Comparison of ENCODE assay signal across 12 cellular contexts in the genomic region with DNA sequence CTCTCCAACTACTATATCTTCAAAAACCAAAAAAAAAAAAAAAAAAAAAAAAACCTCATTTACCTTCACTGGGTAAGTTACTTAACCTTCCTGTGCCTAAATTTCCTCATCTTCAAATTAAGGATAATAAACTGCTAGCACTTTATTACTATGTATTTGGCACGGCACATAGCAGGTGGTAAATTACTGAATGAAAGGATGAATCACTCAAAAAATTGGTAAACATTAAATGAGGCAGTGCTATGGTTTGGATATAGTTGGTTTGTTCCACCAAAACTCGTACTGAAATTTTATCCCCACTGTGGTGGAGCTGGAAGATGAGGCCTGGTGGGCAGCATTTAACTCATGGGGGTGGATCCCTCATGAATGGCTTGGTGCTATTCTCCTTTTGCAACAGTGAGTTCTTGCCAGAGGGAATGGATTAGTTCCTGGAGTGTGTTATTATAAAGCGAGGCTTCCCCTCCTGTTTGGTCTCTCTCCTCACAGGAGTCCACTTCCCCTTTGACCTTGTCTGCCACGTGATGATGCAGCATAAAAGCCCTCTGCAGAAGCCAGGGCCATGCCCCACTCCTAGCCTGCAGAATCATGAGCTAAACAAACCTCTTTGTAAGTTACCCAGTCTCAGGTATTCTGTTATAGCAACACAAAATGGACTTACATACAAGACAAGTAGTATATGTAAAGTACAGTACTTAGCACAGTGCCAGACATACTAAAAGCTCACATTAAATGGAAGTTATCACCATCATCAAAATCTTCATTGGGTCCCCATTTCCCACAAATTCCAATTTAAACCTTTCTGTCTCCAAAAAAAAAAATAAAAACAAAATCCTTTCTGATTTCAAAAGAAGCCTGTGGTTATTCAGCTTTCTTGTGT. TPM values are rescaled to one million over a fixed set of nuclear protein-coding genes. Genes with fewer than 3 reads are reported as not detected.
DNase-seq lines count a peak whose midpoint lies in the region; ATAC-seq, FAIRE-seq and TF ChIP-seq lines count a peak whose summit lies in the region.
"Had no signal": no experiment of that assay in that cellular context is flagged by ENCODE, and none has a peak within 500 bp of the region (broad histone marks: within the 10 kb centered on the region; RNA-seq: fewer than 3 reads in every experiment).

No MANE protein-coding gene starts in this region.

- peak overlapping the region; percentile 91 for H4K5ac ChIP-seq in H1 (ENCODE audit: insufficient read length, low read depth, low read length)

- TF ChIP-seq RAD21 in H1 (IDR thresholded peaks at IDR 0.05 in 1 of 2, conservative IDR thresholded peaks at IDR 0.05 in 1 of 2; ENCODE audit: low read depth in 2 of 2, low read length in 2 of 2): no peak

- peak; percentile 52 for FAIRE-seq in H1 (lab: Jason Lieb, UNC)

- H3K4me3 ChIP-seq in H1 (ENCODE audit: extremely low read depth in 1 of 4, insufficient read depth in 2 of 4, low read depth in 3 of 4, low read length in 4 of 4) (no peak overlapping the region), psoas muscle (no peak overlapping the region)
- H3K4me3 ChIP-seq: PC-9 had no signal

- no peak overlapping the region for H3K23ac ChIP-seq in H1 (ENCODE audit: insufficient read length)

- intact Hi-C loops in psoas muscle (cut with DNase I): no loop called here

- H3K14ac ChIP-seq in H1 (ENCODE audit: insufficient read length): no peak overlapping the region

- no peak for TF ChIP-seq POLR2A in H1 (IDR thresholded peaks at IDR 0.05; ENCODE audit: control extremely low read depth in 1 of 2, low read depth in 2 of 2, low read length in 2 of 2)

- H2AFZ ChIP-seq in H1 (ENCODE audit: low read length): no peak overlapping the region
- H2AFZ ChIP-seq: PC-9 had no signal

- H3K9ac ChIP-seq in H1 (replicated peaks in 1 of 4; ENCODE audit: extremely low read depth in 1 of 4, low read depth in 3 of 4, low read length in 3 of 4): no peak overlapping the region

- H2BK5ac ChIP-seq in H1 (ENCODE audit: low read depth, low read length): no peak overlapping the region

- WGBS in H1 (ENCODE audit: extremely low coverage in 1 of 2, insufficient coverage in 1 of 2, insufficient read length in 1 of 2, insufficient replicate concordance in 2 of 2, low coverage in 1 of 2, low lambda C conversion rate in 2 of 2, missing lambda C conversion rate in 1 of 2), 2 experiments: 50% methylated on average over 4 of the region's 4 CpGs; no CpG with 5 or more reads in 1 of the 2 experiments
- 30 to 43% (median 33%) methylated on average over 4 of the region's 4 CpGs for WGBS in psoas muscle, 3 donors

- H3K36me3 ChIP-seq in H1 (ENCODE audit: control insufficient read depth in 2 of 4, insufficient read depth in 4 of 4, low read length in 3 of 4): peaks cover 0 to 28% (median 0%) of the 10 kb centered on the region in 4 experiments; a peak in 3 of 8 replicates
- H3K36me3 ChIP-seq in psoas muscle (ENCODE audit: insufficient read depth in 1 of 2, low read depth in 1 of 2): peaks cover 0 to 20% of the 10 kb centered on the region in 2 donors

- H2BK120ac ChIP-seq in H1 (replicated peaks; ENCODE audit: low read depth, low read length): no peak overlapping the region

- H3K23me2 ChIP-seq in H1 (ENCODE audit: low read depth, low read length): no peaks in the 10 kb centered on the region

- POLR2A ChIA-PET in H1 (lab: Charles Lee; ENCODE audit: partially characterized antibody): no interaction called here

- no peak overlapping the region for H2AK5ac ChIP-seq in H1 (ENCODE audit: low read depth, low read length)

- H3K79me2 ChIP-seq in H1 (ENCODE audit: control insufficient read depth in 1 of 2, insufficient read depth in 2 of 2, low read length in 2 of 2): peaks cover 0 to 10% of the 10 kb centered on the region in 2 experiments; a peak in 2 of 4 replicates

- no peak overlapping the region for H4K8ac ChIP-seq in H1 (ENCODE audit: extremely low read depth, insufficient read depth, low read length)

- H2BK12ac ChIP-seq in H1 (ENCODE audit: low read depth, low read length): no peak overlapping the region

- TF ChIP-seq EP300 in H1 (IDR thresholded peaks at IDR 0.05; ENCODE audit: borderline replicate concordance in 1 of 2, low read depth in 2 of 2, low read length in 2 of 2): no peak

- no peak overlapping the region for H3K56ac ChIP-seq in H1 (replicated peaks; ENCODE audit: insufficient read length, low read depth, low read length)

- H3K18ac ChIP-seq in H1 (ENCODE audit: extremely low read depth, low read length): no peak overlapping the region

- no peak overlapping the region for H2BK15ac ChIP-seq in H1 (ENCODE audit: low read length)

- H3K27ac ChIP-seq in H1 (ENCODE audit: low read depth, low read length) (no peak overlapping the region), psoas muscle (peak overlapping the region; percentile 36)
- H3K27ac ChIP-seq: PC-9 had no signal

- H3K27me3 ChIP-seq in H1 (replicated peaks in 1 of 4; ENCODE audit: control insufficient read depth in 3 of 4, extremely low read depth in 1 of 4, insufficient read depth in 3 of 4, low read length in 3 of 4) (no peaks in the 10 kb centered on the region), psoas muscle (ENCODE audit: insufficient read depth in 3 of 3, low read length in 2 of 3) (no peaks in the 10 kb centered on the region)

- no peak overlapping the region for H3K4ac ChIP-seq in H1 (replicated peaks; ENCODE audit: insufficient read length, low read depth, low read length)

- no peaks in the 10 kb centered on the region for H3K9me3 ChIP-seq in H1 (ENCODE audit: insufficient read depth in 2 of 2, low read depth in 1 of 2, low read length in 1 of 2)
- H3K9me3 ChIP-seq in psoas muscle: no peaks in the 10 kb centered on the region

- ATAC-seq in psoas muscle (peak; percentile 16 to 40 (median 29)), GM18873 (IDR thresholded peaks at IDR 0.05; ENCODE audit: low FRiP score, unreplicated experiment) (no peak)

- peak overlapping the region in 1 of 2 experiments; percentile 21; a peak in 1 of 4 replicates for H3K4me2 ChIP-seq in H1 (ENCODE audit: insufficient read depth in 1 of 2, low read depth in 2 of 2, low read length in 2 of 2)
- H3K4me2 ChIP-seq: PC-9 had no signal

- CTCF ChIA-PET in H1 (lab: Charles Lee; ENCODE audit: partially characterized antibody): interaction anchor here (1.2 to 1.4 kb wide), 2 partner anchors 10 to 50 kb away, joined by 3 to 5 read pairs; no protein-coding TSS in a partner anchor

- no peak overlapping the region for H4K91ac ChIP-seq in H1 (replicated peaks; ENCODE audit: insufficient read length, low read length)

- H3K4me1 ChIP-seq in H1 (replicated peaks in 1 of 4; ENCODE audit: control insufficient read depth in 3 of 4, insufficient read depth in 4 of 4, low read length in 3 of 4) (peaks cover 0 to 4% (median 3%) of the 10 kb centered on the region in 4 experiments; a peak in 4 of 7 replicates), psoas muscle (peaks cover 56% of the 10 kb centered on the region)

- no peaks in the 10 kb centered on the region for H4K20me1 ChIP-seq in H1 (replicated peaks in 1 of 2; ENCODE audit: control insufficient read depth in 1 of 2, insufficient read depth in 2 of 2, low read length in 2 of 2)

- TF ChIP-seq CTCF in H1 (IDR thresholded peaks at IDR 0.05; ENCODE audit: control extremely low read depth in 1 of 3, insufficient read depth in 1 of 3, low read depth in 1 of 3, low read length in 3 of 3) (no peak), psoas muscle (IDR thresholded peaks at IDR 0.05) (no peak)

- H3K79me1 ChIP-seq in H1 (ENCODE audit: low read depth, low read length): no peaks in the 10 kb centered on the region

- DNase-seq in NOMO-1 treated with DMSO at 0.1 percent for 48 hours (lab: John Stamatoyannopoulos, UW; ENCODE audit: unreplicated experiment) (peak; percentile 37), NOMO-1 treated with dmso at 0.1 percent for 144 hours (lab: John Stamatoyannopoulos, UW; ENCODE audit: unreplicated experiment) (no peak), NCI-H774 (lab: John Stamatoyannopoulos, UW) (peak; percentile 59), H1 (ENCODE audit: low read depth in 1 of 2, low spot score in 2 of 2) (no peak), psoas muscle (no peak), HUDEP-2 (lab: John Stamatoyannopoulos, UW; ENCODE audit: unreplicated experiment in 76 of 76) (no peak), HuH-7 (ENCODE audit: low spot score) (no peak)
- DNase-seq: ACHN; activated effector memory CD4-positive, alpha-beta T cell treated with anti-CD3 and anti-CD28 coated beads, Interleukin-2, amount 50 U/mL, for 16 hours; PC-9; trophoblast cell had no signal

- no peak overlapping the region for H2BK20ac ChIP-seq in H1 (ENCODE audit: low read length)

TF ChIP-seq in H1, 55 proteins besides CTCF, POLR2A, EP300 and RAD21:
- TF ChIP-seq TAF7 (optimal IDR thresholded peaks at IDR 0.05; ENCODE audit: borderline replicate concordance, low read depth, low read length): no peak
- TF ChIP-seq, protein P1, sequence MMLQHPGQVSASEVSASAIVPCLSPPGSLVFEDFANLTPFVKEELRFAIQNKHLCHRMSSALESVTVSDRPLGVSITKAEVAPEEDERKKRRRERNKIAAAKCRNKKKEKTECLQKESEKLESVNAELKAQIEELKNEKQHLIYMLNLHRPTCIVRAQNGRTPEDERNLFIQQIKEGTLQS (IDR thresholded peaks at IDR 0.05; ENCODE audit: insufficient read depth, low read depth, low read length): 0 out of 2 replicates have a peak, but pooled peaks have one; percentile 6

RNA-seq across cellular contexts. Expression of gene DCUN1D1, which starts 20.6 kb away (rescaled TPM):
- total RNA-seq in H1 (2021; fragmentation: NEBNext Ultra II Directional; extraction: Animal tissue kit (Norgen Biotek cat#: 25700)): 70.3 and 76.7 TPM in 2 replicates
- 5.2 and 6.8 TPM in 2 replicates for polyA plus RNA-seq in H1 (2011; rRNA removed)
- polyA plus RNA-seq in H1 (2011; cell fraction: cytosol; rRNA removed): 8.2 TPM
- 4.6 TPM for polyA plus RNA-seq in H1 (2011; cell fraction: nucleus; rRNA removed)
- polyA plus RNA-seq in H1 (2012, experiment 1 of 2): 12.5 to 29.5 TPM (median 17.2 TPM) in 4 replicates
- 2.8 TPM for polyA plus RNA-seq in H1 (2012, experiment 2 of 2)
- 50.7 TPM for polyA plus RNA-seq in H1 (2013, experiment 1 of 2)
- polyA plus RNA-seq in H1 (2013, experiment 2 of 2): 48.3 TPM
- polyA minus RNA-seq in H1 (2011; rRNA and poly(A)+ RNA removed): 23.6 and 46.2 TPM in 2 replicates
- 21.1 TPM for polyA minus RNA-seq in H1 (2011; cell fraction: cytosol; rRNA and poly(A)+ RNA removed)
- polyA minus RNA-seq in H1 (2011; cell fraction: nucleus; rRNA and poly(A)+ RNA removed): 46.4 TPM
- 10 to 100 TPM; 41.5 to 97.8 (median 50.7) TPM for total RNA-seq in psoas muscle
- polyA plus RNA-seq in psoas muscle: 10 to 100 TPM; 11.6 to 57.7 (median 25.8) TPM

Comparison
In these comparisons a context has a peak if more than half of its experiments do, and no peak if none do; other contexts are left out.
1. DNase-seq: peak in NOMO-1 treated with DMSO at 0.1 percent for 48 hours (single experiment) and NCI-H774 (single experiment); none in NOMO-1 treated with dmso at 0.1 percent for 144 hours (single experiment), H1 (0 of 2), psoas muscle (0 of 2), HUDEP-2 (0 of 76) and HuH-7 (single experiment).